ENCODE assay signal across 16 cellular contexts in genomic region chr14:56632192-56632591, GRCh38. TPM values are rescaled to one million over a fixed set of nuclear protein-coding genes. Genes with fewer than 3 reads are reported as not detected.
DNase-seq lines count a peak whose midpoint lies in the region; ATAC-seq and TF ChIP-seq lines count a peak whose summit lies in the region.
"Had no signal": no experiment of that assay in that cellular context is flagged by ENCODE, and none has a peak within 500 bp of the region (broad histone marks: within the 10 kb centered on the region; RNA-seq: fewer than 3 reads in every experiment).

No MANE protein-coding gene starts in this region.

- no peaks in the 10 kb centered on the region for H4K20me1 ChIP-seq in Loucy (ENCODE audit: insufficient read depth, low read length, poor library complexity, severe bottlenecking)

- no peak for DNase-seq in activated naive CD8-positive, alpha-beta T cell treated with anti-CD3 and anti-CD28 coated beads, Interleukin-2, amount 10 ng/mL, durations not matched to agents 7 days and 5 days
- no peak for DNase-seq in activated naive CD8-positive, alpha-beta T cell treated with anti-CD3 and anti-CD28 coated beads, Interleukin-2, amount 50 U/mL, for 24 hours
- peak; percentile 29 for DNase-seq in NCI-H2107 treated with DMSO at 0.1 percent for 48 hours (lab: John Stamatoyannopoulos, UW; ENCODE audit: unreplicated experiment)
- peak; percentile 6 for DNase-seq in midbrain (lab: John Stamatoyannopoulos, UW)
- DNase-seq in colonic mucosa: no peak
- DNase-seq in epidermal melanocyte (ENCODE audit: insufficient read length, low spot score): no peak
- DNase-seq: BE2C; Caco-2; CD4-positive, CD25-positive, alpha-beta regulatory T cell; DMS153; DMS79; GDM1; GM23248 had no signal

- H3K9me3 Mint-ChIP-seq in activated naive CD8-positive, alpha-beta T cell treated with anti-CD3 and anti-CD28 coated beads, Interleukin-2, amount 10 ng/mL, durations not matched to agents 7 days and 5 days: peaks cover 10% of the 10 kb centered on the region
- H3K9me3 Mint-ChIP-seq in activated naive CD8-positive, alpha-beta T cell treated with anti-CD3 and anti-CD28 coated beads, Interleukin-2, amount 50 U/mL, for 24 hours: peaks cover 18% of the 10 kb centered on the region

- peak overlapping the region; percentile 38 for H3K4me2 ChIP-seq in Loucy (ENCODE audit: low read depth, low read length, poor library complexity, severe bottlenecking)

- H3K36me3 ChIP-seq in Loucy (ENCODE audit: insufficient read depth, low read length) (peaks cover 32% of the 10 kb centered on the region; the same call in 1 of the 2 replicates), colonic mucosa (peaks cover 7% of the 10 kb centered on the region)
- H3K36me3 ChIP-seq: BE2C had no signal

- H2AFZ ChIP-seq in Loucy (ENCODE audit: low read length): no peak overlapping the region
- H2AFZ ChIP-seq: GM23248 had no signal

- H3K27ac ChIP-seq in colonic mucosa: no peak overlapping the region
- H3K27ac ChIP-seq: GM23248 had no signal

- intact Hi-C loops in colonic mucosa (cut with DNase I): no loop called here

- H3K9ac ChIP-seq in Loucy (ENCODE audit: low read depth, low read length, poor library complexity, severe bottlenecking) (no peak overlapping the region), colonic mucosa (ENCODE audit: low read depth in 2 of 2, low read length in 2 of 2) (no peak overlapping the region)
- H3K9ac ChIP-seq: GM23248 had no signal

- H3K9me3 ChIP-seq in Loucy (ENCODE audit: insufficient read depth, low read depth, low read length): peaks cover 17% of the 10 kb centered on the region
- H3K9me3 ChIP-seq in colonic mucosa: no peaks in the 10 kb centered on the region
- H3K9me3 ChIP-seq: BE2C had no signal

- peaks cover 66% of the 10 kb centered on the region for H3K36me3 Mint-ChIP-seq in activated naive CD8-positive, alpha-beta T cell treated with anti-CD3 and anti-CD28 coated beads, Interleukin-2, amount 10 ng/mL, durations not matched to agents 7 days and 5 days
- H3K36me3 Mint-ChIP-seq in activated naive CD8-positive, alpha-beta T cell treated with anti-CD3 and anti-CD28 coated beads, Interleukin-2, amount 50 U/mL, for 24 hours (ENCODE audit: low read depth): peaks cover 80% of the 10 kb centered on the region

- H3K4me3 Mint-ChIP-seq in activated naive CD8-positive, alpha-beta T cell treated with anti-CD3 and anti-CD28 coated beads, Interleukin-2, amount 10 ng/mL, durations not matched to agents 7 days and 5 days: no peak overlapping the region
- H3K4me3 Mint-ChIP-seq in activated naive CD8-positive, alpha-beta T cell treated with anti-CD3 and anti-CD28 coated beads, Interleukin-2, amount 50 U/mL, for 24 hours: no peak overlapping the region

- H3K4me3 ChIP-seq in Loucy (ENCODE audit: low read length, poor library complexity, severe bottlenecking): no peak overlapping the region
- H3K4me3 ChIP-seq in colonic mucosa: no peak overlapping the region
- H3K4me3 ChIP-seq: GM23248, HAP-1 had no signal

- H3K4me1 ChIP-seq in Loucy (ENCODE audit: insufficient read depth, low read length, poor library complexity, severe bottlenecking) (peaks cover 10% of the 10 kb centered on the region), colonic mucosa (no peaks in the 10 kb centered on the region)
- H3K4me1 ChIP-seq: BE2C, Caco-2, HAP-1 had no signal

- ATAC-seq in activated naive CD8-positive, alpha-beta T cell treated with anti-CD3 and anti-CD28 coated beads, Interleukin-2, amount 10 ng/mL, durations not matched to agents 7 days and 5 days (ENCODE audit: low read depth): no peak
- no peak for ATAC-seq in activated naive CD8-positive, alpha-beta T cell treated with anti-CD3 and anti-CD28 coated beads, Interleukin-2, amount 50 U/mL, for 24 hours
- ATAC-seq: HepG2 had no signal

- H3K4me1 Mint-ChIP-seq in activated naive CD8-positive, alpha-beta T cell treated with anti-CD3 and anti-CD28 coated beads, Interleukin-2, amount 10 ng/mL, durations not matched to agents 7 days and 5 days: no peaks in the 10 kb centered on the region
- no peaks in the 10 kb centered on the region for H3K4me1 Mint-ChIP-seq in activated naive CD8-positive, alpha-beta T cell treated with anti-CD3 and anti-CD28 coated beads, Interleukin-2, amount 50 U/mL, for 24 hours

- peak overlapping the region; percentile 42 for H3K27ac Mint-ChIP-seq in activated naive CD8-positive, alpha-beta T cell treated with anti-CD3 and anti-CD28 coated beads, Interleukin-2, amount 10 ng/mL, durations not matched to agents 7 days and 5 days
- H3K27ac Mint-ChIP-seq in activated naive CD8-positive, alpha-beta T cell treated with anti-CD3 and anti-CD28 coated beads, Interleukin-2, amount 50 U/mL, for 24 hours: no peak overlapping the region
- H3K27ac Mint-ChIP-seq: CD4-positive, CD25-positive, alpha-beta regulatory T cell had no signal

- H3K27me3 ChIP-seq in Loucy (ENCODE audit: insufficient read depth, low read length, poor library complexity, severe bottlenecking) (no peaks in the 10 kb centered on the region), colonic mucosa (no peaks in the 10 kb centered on the region)
- H3K27me3 ChIP-seq: BE2C had no signal

- H3K27me3 Mint-ChIP-seq in activated naive CD8-positive, alpha-beta T cell treated with anti-CD3 and anti-CD28 coated beads, Interleukin-2, amount 10 ng/mL, durations not matched to agents 7 days and 5 days: no peaks in the 10 kb centered on the region
- H3K27me3 Mint-ChIP-seq in activated naive CD8-positive, alpha-beta T cell treated with anti-CD3 and anti-CD28 coated beads, Interleukin-2, amount 50 U/mL, for 24 hours: no peaks in the 10 kb centered on the region
- H3K27me3 Mint-ChIP-seq: CD4-positive, CD25-positive, alpha-beta regulatory T cell had no signal

- POLR2A ChIA-PET in activated naive CD8-positive, alpha-beta T cell treated with anti-CD3 and anti-CD28 coated beads, Interleukin-2, amount 10 ng/mL, durations not matched to agents 7 days and 5 days (lab: Charles Lee): no interaction called here

- TF ChIP-seq CTCF in Loucy (conservative IDR thresholded peaks at IDR 0.05; ENCODE audit: low read length) (no peak), colonic mucosa (IDR thresholded peaks at IDR 0.05) (no peak)

- no peaks in the 10 kb centered on the region for H3K79me2 ChIP-seq in Loucy (ENCODE audit: insufficient read depth, low read length)

- no peaks in the 10 kb centered on the region for H3K9me2 ChIP-seq in Loucy (replicated peaks; ENCODE audit: low read depth, low read length)

- no peaks in the 10 kb centered on the region for H3F3A ChIP-seq in Loucy (ENCODE audit: low read depth)

RNA-seq across cellular contexts. Expression of gene TMEM260, which starts 52.6 kb away (rescaled TPM):
- total RNA-seq in activated naive CD8-positive, alpha-beta T cell treated with anti-CD3 and anti-CD28 coated beads, Interleukin-2, amount 10 ng/mL, durations not matched to agents 7 days and 5 days: 10 to 100 TPM; 23.4 to 26.5 TPM
- 10 to 100 TPM; 21.1 to 21.5 TPM for total RNA-seq in colonic mucosa

Comparison
In these comparisons a context has a peak if more than half of its experiments do, and no peak if none do; other contexts are left out.
1. DNase-seq: peak in NCI-H2107 treated with DMSO at 0.1 percent for 48 hours (single experiment) and midbrain (single experiment); none in activated naive CD8-positive, alpha-beta T cell treated with anti-CD3 and anti-CD28 coated beads, Interleukin-2, amount 10 ng/mL, durations not matched to agents 7 days and 5 days (single experiment), activated naive CD8-positive, alpha-beta T cell treated with anti-CD3 and anti-CD28 coated beads, Interleukin-2, amount 50 U/mL, for 24 hours (single experiment), colonic mucosa (single experiment) and epidermal melanocyte (single experiment).